ENCODE assay signal across 16 cellular contexts in genomic region chr14:101557811-101558738, GRCh38. TPM values are rescaled to one million over a fixed set of nuclear protein-coding genes. Genes with fewer than 3 reads are reported as not detected.
DNase-seq lines count a peak whose midpoint lies in the region; ATAC-seq, FAIRE-seq and TF ChIP-seq lines count a peak whose summit lies in the region.
"Had no signal": no experiment of that assay in that cellular context is flagged by ENCODE, and none has a peak within 500 bp of the region (broad histone marks: within the 10 kb centered on the region; RNA-seq: fewer than 3 reads in every experiment).

No MANE protein-coding gene starts in this region.

- intact Hi-C loops in PC-9 (cut with micrococcal nuclease; ENCODE audit: unreplicated experiment) (loop anchor here (10.0 kb wide), 1 partner anchor 807 kb away; the partner anchor contains the start of genes CINP and TECPR2), HepG2 (cut with micrococcal nuclease; ENCODE audit: unreplicated experiment) (no loop called here), spleen (cut with DNase I; ENCODE audit: low total_unique reads) (no loop called here)

- H3K4me1 ChIP-seq in PC-9 (replicated peaks; ENCODE audit: insufficient read depth), result peaks cover 12% of the 10 kb centered on the region
- peaks cover 11% of the 10 kb centered on the region for H3K4me1 ChIP-seq in HepG2 (ENCODE audit: insufficient read depth, low read length)
- peaks cover 0 to 17% (median 6%) of the 10 kb centered on the region in 6 donors for H3K4me1 ChIP-seq in spleen

- no peaks in the 10 kb centered on the region for H3K36me3 ChIP-seq in H7 (replicated peaks; ENCODE audit: control insufficient read depth, insufficient read depth, low read length)
- H3K36me3 ChIP-seq in PC-9 (ENCODE audit: low read depth), result no peaks in the 10 kb centered on the region
- no peaks in the 10 kb centered on the region for H3K36me3 ChIP-seq in HepG2 (replicated peaks in 1 of 2; ENCODE audit: control insufficient read depth in 1 of 2, insufficient read depth in 2 of 2, low read length in 2 of 2)
- H3K36me3 ChIP-seq in spleen, result peaks cover 0 to 8% (median 0%) of the 10 kb centered on the region in 6 donors
- H3K36me3 ChIP-seq: heart right ventricle had no signal

- no TSS peak for BruUV-seq in PC-9 (replicated peaks; lab: Mats Ljungman, UMichigan)
- no TSS peak for BruUV-seq in HepG2 (replicated peaks; lab: Mats Ljungman, UMichigan)

- ATAC-seq in HepG2, result no peak
- ATAC-seq in activated T-cell treated with anti-CD3 and anti-CD28 coated beads, Interleukin-2, amount 50 U/mL, for 4 hours, result no peak

- no peak overlapping the region for H3K9ac ChIP-seq in HepG2 (ENCODE audit: insufficient read depth, low read depth, low read length)

- no peaks in the 10 kb centered on the region for H3K36me3 Mint-ChIP-seq in activated T-cell treated with anti-CD3 and anti-CD28 coated beads, Interleukin-2, amount 50 U/mL, for 4 hours (ENCODE audit: insufficient read depth)
- H3K36me3 Mint-ChIP-seq: CD8-positive, alpha-beta memory T cell had no signal

- H4K20me1 ChIP-seq in PC-9 (ENCODE audit: insufficient read depth) (no peaks in the 10 kb centered on the region), HepG2 (ENCODE audit: insufficient read depth, low read length) (no peaks in the 10 kb centered on the region)

- peaks cover 15% of the 10 kb centered on the region; the same call in 1 of the 2 replicates for H3F3A ChIP-seq in PC-9 (ENCODE audit: insufficient read depth, low read depth)

- no peak overlapping the region for H3K4me2 ChIP-seq in PC-9
- no peak overlapping the region for H3K4me2 ChIP-seq in HepG2 (ENCODE audit: low read depth, low read length)

- WGBS in HepG2 (ENCODE audit: low lambda C conversion rate), result 25% methylated on average over 9 of the region's 11 CpGs
- 84 to 92% (median 86%) methylated on average over 5 to 11 of the region's 11 CpGs for WGBS in spleen, 5 donors

- H3K27ac ChIP-seq in PC-9 (no peak overlapping the region), HepG2 (ENCODE audit: extremely low read length, insufficient read depth, low read length) (no peak overlapping the region), spleen (no peak overlapping the region)
- H3K27ac ChIP-seq: heart right ventricle, RWPE1 had no signal

- H3K4me3 Mint-ChIP-seq in activated T-cell treated with anti-CD3 and anti-CD28 coated beads, Interleukin-2, amount 50 U/mL, for 4 hours, result no peak overlapping the region
- H3K4me3 Mint-ChIP-seq: activated B cell treated with CpG ODN at 0.5 μM for 24 hours; activated T-cell treated with anti-CD3 and anti-CD28 coated beads, Interleukin-2, amount 50 U/mL, for 24 hours; CD8-positive, alpha-beta memory T cell; stimulated activated naive CD8-positive, alpha-beta T cell treated with anti-CD3 and anti-CD28 coated beads, Interleukin-15, Interleukin-2, amounts not matched to agents 100 ng/mL and 50 ng/mL, for 24 hours had no signal

- TF ChIP-seq RAD21 in HepG2 (CRISPR knock-in tag; IDR thresholded peaks at IDR 0.05), result no peak

- CTCF ChIA-PET in PC-9 (lab: Charles Lee), result no interaction called here
- CTCF ChIA-PET in HepG2 (lab: Yijun Ruan, JAX; ENCODE audit: low intra/inter-chr PET ratio, low total read pairs), result interaction anchor here (1.5 kb wide), 1 partner anchor 656 kb away, joined by 3 read pairs; no protein-coding TSS in a partner anchor

- TF ChIP-seq EP300 in HepG2 (IDR thresholded peaks at IDR 0.05; ENCODE audit: low read depth in 2 of 2, low read length in 2 of 2) (no peak), HepG2 (CRISPR knock-in tag; IDR thresholded peaks at IDR 0.05; ENCODE audit: borderline replicate concordance) (no peak)

- no peaks in the 10 kb centered on the region for H3K9me3 Mint-ChIP-seq in activated T-cell treated with anti-CD3 and anti-CD28 coated beads, Interleukin-2, amount 50 U/mL, for 4 hours
- H3K9me3 Mint-ChIP-seq: activated B cell treated with CpG ODN at 0.5 μM for 24 hours; stimulated activated naive CD8-positive, alpha-beta T cell treated with anti-CD3 and anti-CD28 coated beads, Interleukin-15, Interleukin-2, amounts not matched to agents 100 ng/mL and 50 ng/mL, for 24 hours had no signal

- H3K4me1 Mint-ChIP-seq in activated T-cell treated with anti-CD3 and anti-CD28 coated beads, Interleukin-2, amount 50 U/mL, for 4 hours (ENCODE audit: low read depth), result peaks cover 4% of the 10 kb centered on the region

- H2AFZ ChIP-seq in PC-9 (no peak overlapping the region), HepG2 (ENCODE audit: low read length) (no peak overlapping the region)

- no peak for FAIRE-seq in HepG2 (lab: Jason Lieb, UNC)
- FAIRE-seq: endometrium had no signal

- peaks cover 55% of the 10 kb centered on the region for H3K27me3 ChIP-seq in H7 (ENCODE audit: control insufficient read depth, insufficient read depth, low read length)
- H3K27me3 ChIP-seq in PC-9 (ENCODE audit: insufficient read depth, low read depth), result 0 out of 2 replicates have a peak, but pooled peaks cover 2% of the 10 kb centered on the region
- H3K27me3 ChIP-seq in HepG2 (ENCODE audit: control insufficient read depth in 1 of 2, insufficient read depth in 2 of 2, low read length in 2 of 2), result peaks cover 10 to 42% of the 10 kb centered on the region in 2 experiments; a peak in 4 of 5 replicates
- peaks cover 4 to 86% (median 43%) of the 10 kb centered on the region in 7 donors for H3K27me3 ChIP-seq in spleen (replicated peaks in 1 of 7)

- H3K4me3 ChIP-seq in H7 (ENCODE audit: insufficient read depth, low read depth, low read length) (no peak overlapping the region), PC-9 (no peak overlapping the region), HepG2 (replicated peaks in 1 of 3; ENCODE audit: insufficient read depth in 1 of 3, low read depth in 2 of 3, low read length in 3 of 3) (no peak overlapping the region), spleen (no peak overlapping the region)
- H3K4me3 ChIP-seq: heart right ventricle had no signal

- H3K79me2 ChIP-seq in PC-9 (ENCODE audit: low read depth) (no peaks in the 10 kb centered on the region), HepG2 (ENCODE audit: insufficient read depth, low read length) (no peaks in the 10 kb centered on the region)

- DNase-seq in H7 (peak; percentile 78), PC-9 (peak in 1 of 2 experiments; percentile 43), HepG2 (ENCODE audit: low spot score) (peak; percentile 8), spleen (peak; percentile 61), NCI-H2196 (lab: John Stamatoyannopoulos, UW; ENCODE audit: unreplicated experiment) (no peak)
- no peak for DNase-seq in activated T-cell treated with anti-CD3 and anti-CD28 coated beads, Interleukin-2, amount 50 U/mL, for 4 hours
- DNase-seq in stimulated activated CD4-positive, alpha-beta T cell treated with anti-CD3 and anti-CD28 coated beads, Interleukin-15, amount 100 ng/mL, for 24 hours, result no peak
- DNase-seq: activated B cell treated with CpG ODN at 0.5 μM for 24 hours; activated T-cell treated with anti-CD3 and anti-CD28 coated beads, Interleukin-2, amount 50 U/mL, for 24 hours; CD8-positive, alpha-beta memory T cell; heart right ventricle; NCI-H1048; NCI-H510A had no signal

- H3K9me3 ChIP-seq in PC-9 (ENCODE audit: insufficient read depth, low read depth) (no peaks in the 10 kb centered on the region), HepG2 (ENCODE audit: low read length) (no peaks in the 10 kb centered on the region), spleen (peaks cover 0 to 25% (median 13%) of the 10 kb centered on the region in 8 donors)

- no peaks in the 10 kb centered on the region for H3K9me2 ChIP-seq in PC-9 (ENCODE audit: insufficient read depth)

- H3K27me3 Mint-ChIP-seq in activated T-cell treated with anti-CD3 and anti-CD28 coated beads, Interleukin-2, amount 50 U/mL, for 4 hours (ENCODE audit: low read depth), result peaks cover 55% of the 10 kb centered on the region

- POLR2A ChIA-PET in PC-9 (lab: Charles Lee; ENCODE audit: unreplicated experiment) (no interaction called here), HepG2 (lab: Yijun Ruan, JAX) (no interaction called here)

- peak; percentile 53; the same call in 1 of the 2 replicates for TF ChIP-seq CTCF in PC-9 (conservative IDR thresholded peaks at IDR 0.05)
- TF ChIP-seq CTCF in HepG2 (CRISPR knock-in tag; IDR thresholded peaks at IDR 0.05), result peak; percentile 50
- TF ChIP-seq CTCF in spleen (IDR thresholded peaks at IDR 0.05 in 8 of 11, conservative IDR thresholded peaks at IDR 0.05 in 3 of 11), result no peak

- TF ChIP-seq POLR2A in HepG2 (IDR thresholded peaks at IDR 0.05; ENCODE audit: insufficient read depth in 1 of 2, low read depth in 2 of 2, low read length in 2 of 2) (no peak), spleen (IDR thresholded peaks at IDR 0.05) (no peak)

- in situ Hi-C loops in HepG2 (cut with HindIII; ENCODE audit: extremely low pct_ligation_motif_present, low pct_unique_long_range_greater_than_20kb), result loop anchor here (5.0 kb wide), 1 partner anchor 376 kb away; no protein-coding TSS in a partner anchor

TF ChIP-seq in HepG2, 621 proteins besides CTCF, POLR2A, EP300 and RAD21 (continues in another document):
- no peak for TF ChIP-seq ZNF672 (CRISPR knock-in tag; IDR thresholded peaks at IDR 0.05)

RNA-seq across cellular contexts. Expression of gene DIO3, which starts 3.2 kb away (rescaled TPM):
- 0.85 and 1.0 TPM in 2 replicates for total RNA-seq in H7 (2014; rRNA removed; shearing (Covaris generic))
- total RNA-seq in PC-9 (2021) (0.26 TPM in 1 of 2 replicates, not detected in the other), HepG2 (2016; rRNA removed; fragmentation: Illumina TruSeq; extraction: Trizol) (not detected in 2 replicates), spleen (1 to 10 TPM in 1 of 7 donors, under 1 TPM in 4, not detected in 2; 0.20 to 1.3 (median 0.36) TPM)
- not detected in 2 replicates for total RNA-seq in HepG2 (2016; cell fraction: cytosol; rRNA removed; fragmentation: Illumina TruSeq; extraction: Trizol; ENCODE audit: low read depth)
- not detected in 2 replicates for total RNA-seq in HepG2 (2016; cell fraction: insoluble cytoplasmic fraction; rRNA removed; fragmentation: Illumina TruSeq; extraction: Trizol)
- total RNA-seq in HepG2 (2016; cell fraction: membrane; rRNA removed; fragmentation: Illumina TruSeq; extraction: Trizol), result not detected in 2 replicates
- not detected in 2 replicates for total RNA-seq in HepG2 (2016; cell fraction: nucleus; rRNA removed; fragmentation: Illumina TruSeq; extraction: Trizol)
- polyA plus RNA-seq in HepG2 (2011; rRNA removed) (not detected in 2 replicates), spleen (under 1 TPM; 0.04 to 0.46 (median 0.42) TPM)
- not detected in 2 replicates for polyA plus RNA-seq in HepG2 (2011; cell fraction: cytosol; rRNA removed)
- not detected in 2 replicates for polyA plus RNA-seq in HepG2 (2011; cell fraction: nucleus; rRNA removed)
- polyA plus RNA-seq in HepG2 (2012), result not detected in 2 replicates
- polyA plus RNA-seq in HepG2 (2016; cell fraction: cytosol; fragmentation: Illumina TruSeq; extraction: Trizol; ENCODE audit: low read depth), result not detected in 2 replicates
- polyA plus RNA-seq in HepG2 (2016; cell fraction: insoluble cytoplasmic fraction; fragmentation: Illumina TruSeq; extraction: Trizol; ENCODE audit: low read depth), result not detected in 2 replicates
- polyA plus RNA-seq in HepG2 (2016; cell fraction: membrane; fragmentation: Illumina TruSeq; extraction: Trizol; ENCODE audit: low read depth), result not detected in 2 replicates
- not detected in 2 replicates for polyA plus RNA-seq in HepG2 (2016; cell fraction: nucleus; fragmentation: Illumina TruSeq; extraction: Trizol; ENCODE audit: insufficient read depth, low read depth)
- polyA minus RNA-seq in HepG2 (2011; rRNA and poly(A)+ RNA removed; ENCODE audit: low replicate concordance), result 0.10 and 7.2 TPM in 2 replicates
- not detected in 2 replicates for polyA minus RNA-seq in HepG2 (2011; cell fraction: cytosol; rRNA and poly(A)+ RNA removed)
- not detected in 2 replicates for polyA minus RNA-seq in HepG2 (2011; cell fraction: nucleus; rRNA and poly(A)+ RNA removed)
- total RNA-seq in activated T-cell treated with anti-CD3 and anti-CD28 coated beads, Interleukin-2, amount 50 U/mL, for 4 hours, result not detected
- total RNA-seq: activated B cell treated with CpG ODN at 0.5 μM for 24 hours; CD8-positive, alpha-beta memory T cell had no signal
- polyA plus RNA-seq: CD8-positive, alpha-beta memory T cell had no signal

Comparison
In these comparisons a context has a peak if more than half of its experiments do, and no peak if none do; other contexts are left out.
1. DNase-seq: peak in H7 (single experiment), HepG2 (single experiment) and spleen (single experiment); none in activated T-cell treated with anti-CD3 and anti-CD28 coated beads, Interleukin-2, amount 50 U/mL, for 4 hours (single experiment), stimulated activated CD4-positive, alpha-beta T cell treated with anti-CD3 and anti-CD28 coated beads, Interleukin-15, amount 100 ng/mL, for 24 hours (single experiment) and NCI-H2196 (single experiment).
2. CTCF ChIP-seq: peak in PC-9 (single experiment) and HepG2 (single experiment); none in spleen (0 of 11).